14 cellular contexts compared by ENCODE assay signal in the genomic region with DNA sequence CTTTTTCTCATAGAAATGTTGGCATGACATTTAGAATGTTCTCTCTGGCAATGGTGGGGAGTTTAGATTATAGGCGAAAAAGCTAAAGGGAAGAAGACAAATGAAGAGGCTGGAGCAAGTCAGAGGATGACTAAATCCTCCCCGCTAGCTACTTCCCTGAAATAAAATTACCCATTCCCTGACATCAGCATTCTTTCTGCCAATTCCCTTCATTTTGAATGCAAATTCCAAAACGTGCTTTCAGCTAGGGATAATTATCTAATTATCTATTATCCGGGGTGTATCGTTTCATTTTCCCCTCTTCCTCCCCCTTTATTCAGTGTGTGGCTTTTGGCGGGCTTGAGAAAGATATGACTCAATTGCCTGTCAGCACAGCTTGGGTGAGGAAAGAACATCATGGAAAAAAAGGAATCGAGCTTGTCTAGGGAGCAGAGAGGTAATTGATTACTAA.
A peak's percentile ranks its signal among the peaks of the same experiment; 100 is the strongest.
DNase-seq lines count a peak whose midpoint lies in the region; ATAC-seq and TF ChIP-seq lines count a peak whose summit lies in the region.
"Had no signal": no experiment of that assay in that cellular context is flagged by ENCODE, and none has a peak within 500 bp of the region (broad histone marks: within the 10 kb centered on the region; RNA-seq: fewer than 3 reads in every experiment).

No MANE protein-coding gene starts in this region.

- DNase-seq in AG10803 (ENCODE audit: low read depth): peak; percentile 91
- DNase-seq in HT1080 (ENCODE audit: low read depth): peak; percentile 78
- DNase-seq in amniotic stem cell (lab: John Stamatoyannopoulos, UW): peak; percentile 71
- DNase-seq in iris pigment epithelial cell (ENCODE audit: low read depth): peak; percentile 77
- no peak for DNase-seq in SW480 (ENCODE audit: low spot score)
- no peak for DNase-seq in WERI-Rb-1
- DNase-seq: CD8-positive, alpha-beta T cell; occipital lobe; stimulated activated CD4-positive, alpha-beta T cell treated with anti-CD3 and anti-CD28 coated beads, Interleukin-1b, Interleukin-23, amount 100 ng/mL, for 48 hours; stimulated activated naive B cell treated with anti-CD40 and anti-IgM and Interleukin-4, amounts not matched to agents 10 μg/mL and 1 μg/mL and 100 μg/mL, for 72 hours had no signal

- no peaks in the 10 kb centered on the region for H3K36me3 ChIP-seq in WERI-Rb-1

- no peaks in the 10 kb centered on the region for H3K9me3 ChIP-seq in WERI-Rb-1 (ENCODE audit: severe bottlenecking)

- H3K4me3 ChIP-seq in AG10803 (ENCODE audit: low read length): no peak overlapping the region
- H3K4me3 ChIP-seq in WERI-Rb-1 (ENCODE audit: low read depth, low read length): no peak overlapping the region
- H3K4me3 ChIP-seq: GM23338 had no signal

- ATAC-seq in HG03039 (IDR thresholded peaks at IDR 0.05; ENCODE audit: unreplicated experiment) (no peak), GM18861 (IDR thresholded peaks at IDR 0.05; ENCODE audit: unreplicated experiment) (no peak)
- ATAC-seq: CD8-positive, alpha-beta T cell; GM23338; Right ventricle myocardium inferior; stimulated activated naive B cell treated with anti-CD40 and anti-IgM and Interleukin-4, amounts not matched to agents 10 μg/mL and 1 μg/mL and 100 μg/mL, for 72 hours had no signal

- TF ChIP-seq CTCF in AG10803 (conservative IDR thresholded peaks at IDR 0.05; ENCODE audit: low read length): no peak
- TF ChIP-seq CTCF in WERI-Rb-1 (IDR thresholded peaks at IDR 0.05; ENCODE audit: low read depth, low read length): no peak

- H3K27ac ChIP-seq in WERI-Rb-1: no peak overlapping the region

- H3K27me3 ChIP-seq in WERI-Rb-1 (ENCODE audit: insufficient read depth, low read depth, severe bottlenecking): no peaks in the 10 kb centered on the region

Comparison
In these comparisons a context has a peak if more than half of its experiments do, and no peak if none do; other contexts are left out.
1. DNase-seq: peak in AG10803 (single experiment), HT1080 (single experiment), amniotic stem cell (single experiment) and iris pigment epithelial cell (single experiment); none in SW480 (single experiment) and WERI-Rb-1 (single experiment).